Comparison of ENCODE assay signal across 20 cellular contexts in the genomic region with DNA sequence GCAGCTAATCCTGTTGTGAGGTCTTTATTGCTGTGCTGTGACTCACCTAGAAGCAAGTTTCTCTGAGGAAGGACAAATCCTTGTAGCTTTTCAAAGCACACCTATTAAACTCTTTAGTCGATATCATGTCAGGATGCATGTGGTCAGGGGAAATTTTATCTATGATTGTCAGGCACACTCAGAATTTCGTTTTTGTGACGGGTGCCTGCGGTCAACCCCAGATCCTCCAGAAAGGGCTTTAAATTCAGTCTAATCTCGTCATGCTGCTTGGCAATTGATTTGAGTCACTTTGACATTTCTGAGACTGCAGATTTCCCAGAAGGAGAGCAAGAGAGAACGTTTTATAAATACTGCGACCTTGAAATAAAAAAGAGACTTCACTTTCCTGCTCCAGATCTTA.
"Had no signal": no experiment of that assay in that cellular context is flagged by ENCODE, and none has a peak within 500 bp of the region (broad histone marks: within the 10 kb centered on the region; RNA-seq: fewer than 3 reads in every experiment).

No MANE protein-coding gene starts in this region.

- DNase-seq: activated CD4-positive, alpha-beta memory T cell treated with anti-CD3 and anti-CD28 coated beads, Interleukin-2, amount 10 ng/mL, durations not matched to agents 7 days and 5 days; activated naive CD4-positive, alpha-beta T cell treated with anti-CD3 and anti-CD28 coated beads for 36 hours; activated naive CD8-positive, alpha-beta T cell treated with anti-CD3 and anti-CD28 coated beads, Interleukin-2, amount 50 U/mL, for 24 hours; aorta; cortex of kidney; effector CD8-positive, alpha-beta T cell; foreskin keratinocyte; immature natural killer cell; mesenchymal stem cell; occipital lobe; right cardiac atrium; small intestine; stimulated activated CD4-positive, alpha-beta T cell treated with anti-CD3 and anti-CD28 coated beads, Interleukin-4, amount 100 ng/mL, for 4 hours; stimulated activated CD8-positive, alpha-beta memory T cell treated with anti-CD3 and anti-CD28 coated beads, Interleukin-4, amount 100 ng/mL, for 48 hours; WERI-Rb-1 had no signal

- H3K27me3 Mint-ChIP-seq: activated CD4-positive, alpha-beta memory T cell treated with anti-CD3 and anti-CD28 coated beads, Interleukin-2, amount 10 ng/mL, durations not matched to agents 7 days and 5 days; activated naive CD8-positive, alpha-beta T cell treated with anti-CD3 and anti-CD28 coated beads, Interleukin-2, amount 50 U/mL, for 24 hours; progenitor cell of endocrine pancreas; stimulated activated naive CD8-positive, alpha-beta T cell treated with anti-CD3 and anti-CD28 coated beads, Interleukin-15, Interleukin-2, amounts not matched to agents 100 ng/mL and 50 ng/mL, for 24 hours; type B pancreatic cell had no signal

- ATAC-seq: activated naive CD8-positive, alpha-beta T cell treated with anti-CD3 and anti-CD28 coated beads, Interleukin-2, amount 50 U/mL, for 24 hours; foreskin keratinocyte; right cardiac atrium had no signal

- H3K4me1 Mint-ChIP-seq: activated CD4-positive, alpha-beta memory T cell treated with anti-CD3 and anti-CD28 coated beads, Interleukin-2, amount 10 ng/mL, durations not matched to agents 7 days and 5 days; immature natural killer cell; nephron had no signal

- H3K4me3 Mint-ChIP-seq: activated CD4-positive, alpha-beta memory T cell treated with anti-CD3 and anti-CD28 coated beads, Interleukin-2, amount 10 ng/mL, durations not matched to agents 7 days and 5 days; activated naive CD4-positive, alpha-beta T cell treated with anti-CD3 and anti-CD28 coated beads for 36 hours; activated naive CD8-positive, alpha-beta T cell treated with anti-CD3 and anti-CD28 coated beads, Interleukin-2, amount 50 U/mL, for 24 hours; immature natural killer cell; nephron; stimulated activated naive CD8-positive, alpha-beta T cell treated with anti-CD3 and anti-CD28 coated beads, Interleukin-15, Interleukin-2, amounts not matched to agents 100 ng/mL and 50 ng/mL, for 24 hours; type B pancreatic cell had no signal

- H3K36me3 Mint-ChIP-seq: immature natural killer cell, type B pancreatic cell had no signal

- H3K27ac Mint-ChIP-seq: activated CD4-positive, alpha-beta memory T cell treated with anti-CD3 and anti-CD28 coated beads, Interleukin-2, amount 10 ng/mL, durations not matched to agents 7 days and 5 days; activated naive CD4-positive, alpha-beta T cell treated with anti-CD3 and anti-CD28 coated beads for 36 hours; activated naive CD8-positive, alpha-beta T cell treated with anti-CD3 and anti-CD28 coated beads, Interleukin-2, amount 50 U/mL, for 24 hours; activated T-helper 2 cell treated with anti-CD3 and anti-CD28 coated beads, Interferon-gamma antibody, Interleukin-2, Interleukin-4, amounts not matched to agents 10 μg/mL and 5 μg/mL and 100 μg/mL, durations not matched to agents 14 hours and 24 hours and 36 hours; immature natural killer cell; nephron; progenitor cell of endocrine pancreas; stimulated activated naive CD8-positive, alpha-beta T cell treated with anti-CD3 and anti-CD28 coated beads, Interleukin-15, Interleukin-2, amounts not matched to agents 100 ng/mL and 50 ng/mL, for 24 hours; type B pancreatic cell had no signal

- H3K9me3 Mint-ChIP-seq: activated CD4-positive, alpha-beta memory T cell treated with anti-CD3 and anti-CD28 coated beads, Interleukin-2, amount 10 ng/mL, durations not matched to agents 7 days and 5 days; activated naive CD4-positive, alpha-beta T cell treated with anti-CD3 and anti-CD28 coated beads for 36 hours; activated naive CD8-positive, alpha-beta T cell treated with anti-CD3 and anti-CD28 coated beads, Interleukin-2, amount 50 U/mL, for 24 hours; activated T-helper 2 cell treated with anti-CD3 and anti-CD28 coated beads, Interferon-gamma antibody, Interleukin-2, Interleukin-4, amounts not matched to agents 10 μg/mL and 5 μg/mL and 100 μg/mL, durations not matched to agents 14 hours and 24 hours and 36 hours; immature natural killer cell; nephron; stimulated activated naive CD8-positive, alpha-beta T cell treated with anti-CD3 and anti-CD28 coated beads, Interleukin-15, Interleukin-2, amounts not matched to agents 100 ng/mL and 50 ng/mL, for 24 hours; type B pancreatic cell had no signal
